34 cellular contexts compared by ENCODE assay signal in the genomic region with DNA sequence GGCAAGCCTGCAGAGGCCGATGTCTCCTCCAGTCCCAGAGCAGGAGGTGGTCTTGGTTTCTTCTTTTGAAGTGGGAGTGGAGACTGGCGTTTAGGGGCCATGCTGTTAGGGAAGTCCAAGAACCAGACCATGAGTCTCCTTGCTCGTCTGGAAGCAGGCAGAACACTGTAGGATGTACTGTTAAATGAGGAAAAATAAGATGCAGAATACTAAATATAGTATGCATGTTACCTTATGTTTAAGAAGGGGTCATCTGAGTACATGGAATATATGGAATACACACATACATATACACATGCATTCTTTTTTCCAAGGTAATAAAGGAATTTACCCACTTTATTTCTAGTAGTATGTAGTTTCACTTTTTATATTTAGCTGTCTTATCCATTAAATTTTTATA. TPM values are rescaled to one million over a fixed set of nuclear protein-coding genes. Genes with fewer than 3 reads are reported as not detected.
"Had no signal": no experiment of that assay in that cellular context is flagged by ENCODE, and none has a peak within 500 bp of the region (broad histone marks: within the 10 kb centered on the region; RNA-seq: fewer than 3 reads in every experiment).

A gene with protein sequence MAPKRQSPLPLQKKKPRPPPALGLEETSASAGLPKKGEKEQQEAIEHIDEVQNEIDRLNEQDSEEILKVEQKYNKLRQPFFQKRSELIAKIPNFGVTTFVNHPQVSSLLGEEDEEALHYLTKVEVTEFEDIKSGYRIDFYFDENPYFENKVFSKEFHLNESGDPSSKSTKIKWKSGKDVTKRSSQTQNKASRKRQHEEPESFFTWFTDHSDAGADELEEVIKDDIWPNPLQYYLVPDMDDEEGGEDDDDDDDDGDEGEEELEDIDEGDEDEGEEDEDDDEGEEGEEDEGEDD (minus strand): TSS at position 101 of the 400 bp plus-strand sequence. CDS start 0 bp downstream, at position 101.

- ATAC-seq: left colon; left lung; lower lobe of right lung; naive thymus-derived CD8-positive, alpha-beta T cell; right lobe of liver; stimulated activated memory B cell treated with anti-CD40 and anti-IgM and Interleukin-4, amounts not matched to agents 10 μg/mL and 1 μg/mL and 100 μg/mL, for 72 hours; stimulated activated naive CD8-positive, alpha-beta T cell treated with anti-CD3 and anti-CD28 coated beads, Interleukin-15, amount 100 ng/mL, for 72 hours had no signal

- H2AFZ ChIP-seq: neural progenitor cell, parathyroid adenoma had no signal

- H3K9me3 ChIP-seq: left lung, lower lobe of right lung, right atrium auricular region, right lobe of liver, testis, thyroid gland, transverse colon, upper lobe of left lung, vagina had no signal

- H3K4me3 ChIP-seq: left lung, lower lobe of right lung, neural progenitor cell, right atrium auricular region, right lobe of liver, smooth muscle cell, testis, thyroid gland, transverse colon, upper lobe of left lung, vagina had no signal

- H3K27ac ChIP-seq: left lung, lower lobe of right lung, neural progenitor cell, parathyroid adenoma, right atrium auricular region, right lobe of liver, testis, thyroid gland, transverse colon, upper lobe of left lung, vagina had no signal

- H3K36me3 ChIP-seq: left lung, lower lobe of right lung, neural progenitor cell, right atrium auricular region, right lobe of liver, thyroid gland, transverse colon, upper lobe of left lung, vagina had no signal

- DNase-seq: hypothalamus; immature natural killer cell; kidney; left colon; left lung; lower lobe of right lung; mammary epithelial cell; mesenchymal stem cell; naive thymus-derived CD8-positive, alpha-beta T cell; right lobe of liver; stimulated activated CD4-positive, alpha-beta T cell treated with anti-CD3 and anti-CD28 coated beads, Interleukin-1b, Interleukin-23, amount 100 ng/mL, for 48 hours; stimulated activated CD4-positive, alpha-beta T cell treated with anti-CD3 and anti-CD28 coated beads, Interleukin-2, amount 100 ng/mL, for 48 hours; stimulated activated CD4-positive, alpha-beta T cell treated with anti-CD3 and anti-CD28 coated beads, Interleukin-4, amount 100 ng/mL, for 4 hours; stimulated activated CD8-positive, alpha-beta memory T cell treated with anti-CD3 and anti-CD28 coated beads, Interleukin-4, amount 100 ng/mL, for 48 hours; stimulated activated naive CD4-positive, alpha-beta T cell treated with Interleukin-2 at 50 U/mL for 16 hours; stimulated activated naive CD8-positive, alpha-beta T cell treated with anti-CD3 and anti-CD28 coated beads, Interleukin-15, amount 100 ng/mL, for 72 hours; substantia nigra; testis; thyroid gland; transverse colon; upper lobe of left lung had no signal

- H3K9ac ChIP-seq: neural progenitor cell, parathyroid adenoma had no signal

- H3K27me3 ChIP-seq: left lung, neural progenitor cell, right atrium auricular region, right lobe of liver, testis, thyroid gland, transverse colon, upper lobe of left lung, vagina had no signal

- H3K4me2 ChIP-seq: neural progenitor cell, smooth muscle cell had no signal

- H3K4me1 ChIP-seq: left lung, neural progenitor cell, parathyroid adenoma, right atrium auricular region, right lobe of liver, testis, thyroid gland, vagina had no signal

- FAIRE-seq: islet of Langerhans, kidney had no signal

- H3K79me2 ChIP-seq: parathyroid adenoma had no signal

RNA-seq across cellular contexts. Expression of the gene that starts here (rescaled TPM):
- total RNA-seq: kidney; left colon; left lung; lower lobe of right lung; mammary epithelial cell; mucosa of gallbladder; naive thymus-derived CD8-positive, alpha-beta T cell; omental fat pad; posterior vena cava; right atrium auricular region; right lobe of liver; skeletal muscle tissue; smooth muscle cell; testis; transverse colon; upper lobe of left lung; urinary bladder; vagina had no signal
- polyA plus RNA-seq: immature natural killer cell; liver; naive thymus-derived CD8-positive, alpha-beta T cell; smooth muscle cell; urinary bladder had no signal
